Comparison of ENCODE assay signal across 8 cellular contexts in the genomic region with DNA sequence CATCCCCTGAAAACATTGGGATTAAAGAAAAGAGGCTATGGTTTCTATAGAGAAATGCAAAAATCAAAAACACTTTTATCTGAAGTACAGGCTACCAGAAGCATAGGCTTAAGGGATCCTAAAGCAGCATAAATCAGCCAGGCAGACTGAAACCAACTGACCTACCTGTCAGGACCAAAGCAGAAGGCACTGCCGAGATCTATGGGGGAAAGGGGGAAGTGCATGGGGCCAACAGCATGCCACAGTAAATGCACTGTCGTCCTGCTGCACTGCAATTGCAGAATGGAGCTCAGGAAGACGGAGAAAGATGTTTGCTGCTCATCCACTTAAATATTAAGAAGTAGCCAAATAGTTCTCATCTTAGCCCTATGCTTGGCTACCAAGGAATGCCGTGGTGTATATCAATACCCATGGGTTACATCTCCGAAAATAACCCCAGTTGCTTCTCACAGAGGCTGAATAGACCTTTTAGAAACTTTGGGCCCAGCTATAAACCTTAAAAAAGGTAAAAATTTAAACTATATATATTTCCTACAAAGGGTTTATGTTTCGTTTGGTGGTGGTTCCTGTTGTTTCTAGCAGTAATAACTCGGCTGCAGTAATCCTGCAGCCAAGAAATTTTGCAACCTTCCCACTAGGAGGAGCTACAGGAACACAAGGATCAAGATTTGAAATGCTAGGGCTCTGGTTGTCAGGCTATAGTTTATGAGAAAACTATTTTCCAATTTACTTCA.
DNase-seq lines count a peak whose midpoint lies in the region; ATAC-seq, FAIRE-seq and TF ChIP-seq lines count a peak whose summit lies in the region.

No MANE protein-coding gene starts in this region.

- no peak for TF ChIP-seq POLR2A in esophagus squamous epithelium (IDR thresholded peaks at IDR 0.05)

- no peaks in the 10 kb centered on the region for H3K36me3 ChIP-seq in PC-3 (ENCODE audit: low read depth, low read length)
- no peaks in the 10 kb centered on the region for H3K36me3 ChIP-seq in esophagus squamous epithelium
- H3K36me3 ChIP-seq in pancreas: no peaks in the 10 kb centered on the region

- no peak overlapping the region for H3K9ac ChIP-seq in PC-3 (ENCODE audit: low read length)

- no peaks in the 10 kb centered on the region for H3K79me2 ChIP-seq in PC-3 (ENCODE audit: low read length)

- peak; percentile 75 for DNase-seq in PC-3
- no peak for DNase-seq in esophagus squamous epithelium (lab: John Stamatoyannopoulos, UW)
- DNase-seq in pancreas: peak in 1 of 6 donors; percentile 27
- DNase-seq in activated T-cell treated with anti-CD3 and anti-CD28 coated beads, Interleukin-2, amount 50 U/mL, for 1 hour: no peak
- DNase-seq in NCI-H345 (lab: John Stamatoyannopoulos, UW): no peak

- CTCF ChIA-PET in PC-3 (lab: Charles Lee): interaction anchor here (0.5 kb wide), 1 partner anchor 1330 kb away, joined by 3 read pairs; no protein-coding TSS in a partner anchor

- H3K27me3 ChIP-seq in PC-3 (ENCODE audit: low read length) (no peaks in the 10 kb centered on the region), esophagus squamous epithelium (no peaks in the 10 kb centered on the region), pancreas (peaks cover 0 to 8% (median 0%) of the 10 kb centered on the region in 4 donors)

- no peaks in the 10 kb centered on the region for H4K20me1 ChIP-seq in PC-3 (ENCODE audit: low read length)

- TF ChIP-seq CTCF in GM12873 (IDR thresholded peaks at IDR 0.05; ENCODE audit: insufficient read depth, low read depth, low read length, missing control alignments) (peak; percentile 57), PC-3 (conservative IDR thresholded peaks at IDR 0.05; ENCODE audit: low read depth, low read length) (peak; percentile 81), esophagus squamous epithelium (IDR thresholded peaks at IDR 0.05) (peak; percentile 15 to 58 (median 42)), pancreas (IDR thresholded peaks at IDR 0.05) (peak in 3 of 4 donors; percentile 38 to 57 (median 49))

- peak overlapping the region; percentile 72 for H3K4me2 ChIP-seq in PC-3 (ENCODE audit: low read length)

- H3K27ac ChIP-seq in PC-3 (ENCODE audit: low read length) (no peak overlapping the region), esophagus squamous epithelium (no peak overlapping the region), pancreas (no peak overlapping the region)

- H3K9me2 ChIP-seq in PC-3 (replicated peaks; ENCODE audit: low read length): no peaks in the 10 kb centered on the region

- no peaks in the 10 kb centered on the region for H3K9me3 ChIP-seq in PC-3 (ENCODE audit: low read length)
- H3K9me3 ChIP-seq in esophagus squamous epithelium: no peaks in the 10 kb centered on the region
- no peaks in the 10 kb centered on the region for H3K9me3 ChIP-seq in pancreas

- H2AFZ ChIP-seq in PC-3 (ENCODE audit: low read length): peak overlapping the region; percentile 41; the same call in 1 of the 2 replicates

- H3K4me1 ChIP-seq in PC-3 (ENCODE audit: insufficient read depth, low read length) (no peaks in the 10 kb centered on the region; the same call in 1 of the 2 replicates), esophagus squamous epithelium (no peaks in the 10 kb centered on the region), pancreas (no peaks in the 10 kb centered on the region)

- H3K4me3 ChIP-seq in PC-3 (ENCODE audit: low read length) (peak overlapping the region; percentile 55), esophagus squamous epithelium (peak overlapping the region in 1 of 4 donors; percentile 32), pancreas (no peak overlapping the region)

- FAIRE-seq in pancreas (lab: Jason Lieb, UNC): peak; percentile 97

- ATAC-seq in HG03432 (IDR thresholded peaks at IDR 0.05; ENCODE audit: unreplicated experiment): peak; percentile 79
- peak; percentile 84 for ATAC-seq in PC-3
- peak; percentile 72 to 89 (median 88) for ATAC-seq in pancreas
- ATAC-seq in GM19452 (IDR thresholded peaks at IDR 0.05; ENCODE audit: unreplicated experiment): no peak

- intact Hi-C loops in PC-3 (cut with micrococcal nuclease) (loop anchor here (1.0 to 5.0 kb wide), 4 partner anchors 166 to 400 kb away; a partner anchor contains a TSS), esophagus squamous epithelium (cut with DNase I) (no loop called here), pancreas (cut with DNase I) (no loop called here)

- H3F3A ChIP-seq in PC-3 (ENCODE audit: low read length, unreplicated experiment): no peaks in the 10 kb centered on the region

- WGBS in esophagus squamous epithelium, 2 donors: 25 to 33% methylated on average over 6 to 7 of the region's 7 CpGs
- 22% methylated on average over 7 of the region's 7 CpGs for WGBS in pancreas, 2 donors

- no TSS peak for BruUV-seq in PC-3 (replicated peaks; lab: Mats Ljungman, UMichigan)

- POLR2A ChIA-PET in PC-3 (lab: Charles Lee; ENCODE audit: unreplicated experiment): no interaction called here
